ENCODE assay signal across 8 cellular contexts in the genomic region with DNA sequence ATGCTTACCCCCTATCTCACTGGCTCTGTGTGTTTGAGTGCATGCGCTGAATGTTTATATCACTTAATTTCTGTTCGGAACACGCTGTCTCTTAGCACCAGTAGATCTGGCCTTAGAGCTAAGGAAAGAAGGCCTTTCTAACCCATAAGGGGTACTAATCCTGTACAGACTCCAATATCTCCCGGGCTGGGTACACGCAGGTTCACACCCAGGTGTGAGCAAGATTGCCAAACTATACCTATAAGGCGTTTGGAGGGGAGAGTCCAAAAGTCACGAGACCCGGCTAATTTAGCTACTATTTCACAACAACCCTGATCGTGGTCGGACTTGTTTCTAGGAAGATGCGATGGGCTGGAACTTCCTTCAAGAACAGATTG. TPM values are rescaled to one million over a fixed set of nuclear protein-coding genes. Genes with fewer than 3 reads are reported as not detected.
DNase-seq lines count a peak whose midpoint lies in the region; ATAC-seq, FAIRE-seq and TF ChIP-seq lines count a peak whose summit lies in the region.

No MANE protein-coding gene starts in this region.

- H3K4me1 ChIP-seq in HepG2 (ENCODE audit: insufficient read depth, low read length): peaks cover 38% of the 10 kb centered on the region

- no peak for TF ChIP-seq EP300 in HepG2 (IDR thresholded peaks at IDR 0.05; ENCODE audit: low read depth in 2 of 2, low read length in 2 of 2)
- no peak for TF ChIP-seq EP300 in HepG2 (CRISPR knock-in tag; IDR thresholded peaks at IDR 0.05; ENCODE audit: borderline replicate concordance)

- H3K4me1 Mint-ChIP-seq in activated naive CD8-positive, alpha-beta T cell treated with anti-CD3 and anti-CD28 coated beads for 36 hours: peaks cover 30% of the 10 kb centered on the region
- H3K4me1 Mint-ChIP-seq in type B pancreatic cell (ENCODE audit: unreplicated experiment): peaks cover 9% of the 10 kb centered on the region

- no peak for FAIRE-seq in HepG2 (lab: Jason Lieb, UNC)

- H3K27ac Mint-ChIP-seq in activated naive CD8-positive, alpha-beta T cell treated with anti-CD3 and anti-CD28 coated beads for 36 hours: peak overlapping the region; percentile 83
- H3K27ac Mint-ChIP-seq in type B pancreatic cell: peak overlapping the region; percentile 96

- DNase-seq in ELR (ENCODE audit: low read depth) (peak; percentile 2), HepG2 (ENCODE audit: low spot score) (no peak), type B pancreatic cell (ENCODE audit: extremely low spot score, unreplicated experiment) (no peak), OCI-M2 (lab: John Stamatoyannopoulos, UW; ENCODE audit: unreplicated experiment) (no peak), cerebellar cortex (ENCODE audit: low spot score) (no peak), ureter (ENCODE audit: low spot score) (no peak)
- no peak for DNase-seq in activated naive CD8-positive, alpha-beta T cell treated with anti-CD3 and anti-CD28 coated beads for 36 hours

- in situ Hi-C loops in HepG2 (cut with HindIII; ENCODE audit: extremely low pct_ligation_motif_present, low pct_unique_long_range_greater_than_20kb): no loop called here

- H4K20me1 ChIP-seq in HepG2 (ENCODE audit: insufficient read depth, low read length): no peaks in the 10 kb centered on the region

- no peaks in the 10 kb centered on the region for H3K27me3 Mint-ChIP-seq in activated naive CD8-positive, alpha-beta T cell treated with anti-CD3 and anti-CD28 coated beads for 36 hours
- peaks cover 10% of the 10 kb centered on the region for H3K27me3 Mint-ChIP-seq in type B pancreatic cell

- intact Hi-C loops in HepG2 (cut with micrococcal nuclease; ENCODE audit: unreplicated experiment): loop anchor here (10.0 kb wide), 1 partner anchor 458 kb away; the partner anchor contains the start of genes MASTL and YME1L1

- peak overlapping the region; percentile 100 for H3K4me3 Mint-ChIP-seq in activated naive CD8-positive, alpha-beta T cell treated with anti-CD3 and anti-CD28 coated beads for 36 hours
- H3K4me3 Mint-ChIP-seq in type B pancreatic cell: peak overlapping the region; percentile 98

- no peaks in the 10 kb centered on the region for H3K9me3 ChIP-seq in HepG2 (ENCODE audit: low read length)

- H3K79me2 ChIP-seq in HepG2 (ENCODE audit: insufficient read depth, low read length): peaks cover 36% of the 10 kb centered on the region

- TF ChIP-seq CTCF in HepG2 (CRISPR knock-in tag; IDR thresholded peaks at IDR 0.05) (no peak), type B pancreatic cell (conservative IDR thresholded peaks at IDR 0.05) (no peak)

- TF ChIP-seq RAD21 in HepG2 (CRISPR knock-in tag; IDR thresholded peaks at IDR 0.05): no peak

- H3K27ac ChIP-seq in HepG2 (ENCODE audit: extremely low read length, insufficient read depth, low read length): peak overlapping the region; percentile 89

- peak overlapping the region; percentile 93 for H3K4me2 ChIP-seq in HepG2 (ENCODE audit: low read depth, low read length)

- CTCF ChIA-PET in HepG2 (lab: Yijun Ruan, JAX; ENCODE audit: low intra/inter-chr PET ratio, low total read pairs): no interaction called here

- POLR2A ChIA-PET in HepG2 (lab: Yijun Ruan, JAX): interaction anchor here (0.9 to 1.5 kb wide), 3 partner anchors 14 to 808 kb away, joined by 3 to 5 read pairs (median 4); partner anchors contain the start of gene RAB18

- WGBS in HepG2 (ENCODE audit: low lambda C conversion rate): 28% methylated on average over 11 of the region's 11 CpGs

- peak overlapping the region; percentile 81 to 94 (median 93) for H3K4me3 ChIP-seq in HepG2 (replicated peaks in 1 of 3; ENCODE audit: insufficient read depth in 1 of 3, low read depth in 2 of 3, low read length in 3 of 3)

- H2AFZ ChIP-seq in HepG2 (ENCODE audit: low read length): peak overlapping the region; percentile 75

- H3K9me3 Mint-ChIP-seq in activated naive CD8-positive, alpha-beta T cell treated with anti-CD3 and anti-CD28 coated beads for 36 hours: no peaks in the 10 kb centered on the region
- H3K9me3 Mint-ChIP-seq in type B pancreatic cell: no peaks in the 10 kb centered on the region

- no peaks in the 10 kb centered on the region; a peak in 1 of 5 replicates for H3K27me3 ChIP-seq in HepG2 (ENCODE audit: control insufficient read depth in 1 of 2, insufficient read depth in 2 of 2, low read length in 2 of 2)

- peak overlapping the region; percentile 83 for H3K9ac ChIP-seq in HepG2 (ENCODE audit: insufficient read depth, low read depth, low read length)

- peaks cover 2 to 4% of the 10 kb centered on the region in 2 experiments; a peak in 1 of 5 replicates for H3K36me3 ChIP-seq in HepG2 (replicated peaks in 1 of 2; ENCODE audit: control insufficient read depth in 1 of 2, insufficient read depth in 2 of 2, low read length in 2 of 2)

- H3K36me3 Mint-ChIP-seq in activated naive CD8-positive, alpha-beta T cell treated with anti-CD3 and anti-CD28 coated beads for 36 hours: peaks cover 37% of the 10 kb centered on the region
- H3K36me3 Mint-ChIP-seq in type B pancreatic cell: peaks cover 7% of the 10 kb centered on the region

- TF ChIP-seq POLR2A in HepG2 (IDR thresholded peaks at IDR 0.05; ENCODE audit: insufficient read depth in 1 of 2, low read depth in 2 of 2, low read length in 2 of 2): no peak

- ATAC-seq in HG03097 (IDR thresholded peaks at IDR 0.05; ENCODE audit: low FRiP score, unreplicated experiment) (peak; percentile 3), HepG2 (no peak)

- BruUV-seq in HepG2 (replicated peaks; lab: Mats Ljungman, UMichigan): TSS peak; percentile 93

TF ChIP-seq in HepG2, 621 proteins besides CTCF, POLR2A, EP300 and RAD21:
- TF ChIP-seq ZNF20 (CRISPR knock-in tag; IDR thresholded peaks at IDR 0.05) (no peak), CEBPG (CRISPR knock-in tag; IDR thresholded peaks at IDR 0.05) (peak; percentile 18; the same call in 1 of the 2 replicates), CHCHD3 (CRISPR knock-in tag; IDR thresholded peaks at IDR 0.05) (no peak), SNRNP70 (IDR thresholded peaks at IDR 0.05; ENCODE audit: low read depth, low read length) (no peak), ZNF605 (CRISPR knock-in tag; IDR thresholded peaks at IDR 0.05) (peak; percentile 25; the same call in 1 of the 2 replicates), TBL1XR1 (IDR thresholded peaks at IDR 0.05; ENCODE audit: borderline replicate concordance, low read length, partially characterized antibody) (no peak), ZNF44 (CRISPR knock-in tag; IDR thresholded peaks at IDR 0.05) (0 out of 2 replicates have a peak, but pooled peaks have one; percentile 53), ZBTB8A (CRISPR knock-in tag; IDR thresholded peaks at IDR 0.05; ENCODE audit: borderline replicate concordance, low read depth) (0 out of 2 replicates have a peak, but pooled peaks have one; percentile 45), ZNF230 (CRISPR knock-in tag; IDR thresholded peaks at IDR 0.05) (peak; percentile 19; the same call in 1 of the 2 replicates), ZNF34 (CRISPR knock-in tag; IDR thresholded peaks at IDR 0.05; ENCODE audit: borderline replicate concordance) (peak; percentile 3; the same call in 1 of the 2 replicates), ZNF563 (CRISPR knock-in tag; IDR thresholded peaks at IDR 0.05) (no peak)
- TF ChIP-seq, protein P1, sequence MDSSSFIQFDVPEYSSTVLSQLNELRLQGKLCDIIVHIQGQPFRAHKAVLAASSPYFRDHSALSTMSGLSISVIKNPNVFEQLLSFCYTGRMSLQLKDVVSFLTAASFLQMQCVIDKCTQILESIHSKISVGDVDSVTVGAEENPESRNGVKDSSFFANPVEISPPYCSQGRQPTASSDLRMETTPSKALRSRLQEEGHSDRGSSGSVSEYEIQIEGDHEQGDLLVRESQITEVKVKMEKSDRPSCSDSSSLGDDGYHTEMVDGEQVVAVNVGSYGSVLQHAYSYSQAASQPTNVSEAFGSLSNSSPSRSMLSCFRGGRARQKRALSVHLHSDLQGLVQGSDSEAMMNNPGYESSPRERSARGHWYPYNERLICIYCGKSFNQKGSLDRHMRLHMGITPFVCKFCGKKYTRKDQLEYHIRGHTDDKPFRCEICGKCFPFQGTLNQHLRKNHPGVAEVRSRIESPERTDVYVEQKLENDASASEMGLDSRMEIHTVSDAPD (CRISPR knock-in tag; IDR thresholded peaks at IDR 0.05): 0 out of 2 replicates have a peak, but pooled peaks have one; percentile 13

RNA-seq across cellular contexts. Expression of gene PDSS1, which starts 0.7 kb away (rescaled TPM):
- total RNA-seq in activated naive CD8-positive, alpha-beta T cell treated with anti-CD3 and anti-CD28 coated beads for 36 hours: 10 to 100 TPM; 30.2 to 30.7 TPM
- total RNA-seq in HepG2 (2016; rRNA removed; fragmentation: Illumina TruSeq; extraction: Trizol): 19.3 and 23.0 TPM in 2 replicates
- 8.9 and 10.4 TPM in 2 replicates for total RNA-seq in HepG2 (2016; cell fraction: cytosol; rRNA removed; fragmentation: Illumina TruSeq; extraction: Trizol; ENCODE audit: low read depth)
- total RNA-seq in HepG2 (2016; cell fraction: insoluble cytoplasmic fraction; rRNA removed; fragmentation: Illumina TruSeq; extraction: Trizol): 18.1 and 24.0 TPM in 2 replicates
- 13.9 and 14.1 TPM in 2 replicates for total RNA-seq in HepG2 (2016; cell fraction: membrane; rRNA removed; fragmentation: Illumina TruSeq; extraction: Trizol)
- 18.5 and 18.6 TPM in 2 replicates for total RNA-seq in HepG2 (2016; cell fraction: nucleus; rRNA removed; fragmentation: Illumina TruSeq; extraction: Trizol)
- polyA plus RNA-seq in HepG2 (2011; rRNA removed): 14.9 and 18.7 TPM in 2 replicates
- 12.4 and 13.6 TPM in 2 replicates for polyA plus RNA-seq in HepG2 (2011; cell fraction: cytosol; rRNA removed)
- 11.2 and 14.0 TPM in 2 replicates for polyA plus RNA-seq in HepG2 (2011; cell fraction: nucleus; rRNA removed)
- 7.2 and 8.5 TPM in 2 replicates for polyA plus RNA-seq in HepG2 (2012)
- polyA plus RNA-seq in HepG2 (2016; cell fraction: cytosol; fragmentation: Illumina TruSeq; extraction: Trizol; ENCODE audit: low read depth): 7.5 and 8.0 TPM in 2 replicates
- 23.8 and 26.4 TPM in 2 replicates for polyA plus RNA-seq in HepG2 (2016; cell fraction: insoluble cytoplasmic fraction; fragmentation: Illumina TruSeq; extraction: Trizol; ENCODE audit: low read depth)
- polyA plus RNA-seq in HepG2 (2016; cell fraction: membrane; fragmentation: Illumina TruSeq; extraction: Trizol; ENCODE audit: low read depth): 11.8 and 11.9 TPM in 2 replicates
- polyA plus RNA-seq in HepG2 (2016; cell fraction: nucleus; fragmentation: Illumina TruSeq; extraction: Trizol; ENCODE audit: insufficient read depth, low read depth): 30.9 and 33.0 TPM in 2 replicates
- 12.9 and 16.6 TPM in 2 replicates for polyA minus RNA-seq in HepG2 (2011; rRNA and poly(A)+ RNA removed; ENCODE audit: low replicate concordance)
- 3.7 and 8.4 TPM in 2 replicates for polyA minus RNA-seq in HepG2 (2011; cell fraction: cytosol; rRNA and poly(A)+ RNA removed)
- polyA minus RNA-seq in HepG2 (2011; cell fraction: nucleus; rRNA and poly(A)+ RNA removed): 16.9 and 20.2 TPM in 2 replicates
- total RNA-seq in type B pancreatic cell (ENCODE audit: low replicate concordance): 13.6 and 14.1 TPM in 2 replicates
- 8.8 TPM for total RNA-seq in ureter
